13 cellular contexts compared by ENCODE assay signal in the genomic region with DNA sequence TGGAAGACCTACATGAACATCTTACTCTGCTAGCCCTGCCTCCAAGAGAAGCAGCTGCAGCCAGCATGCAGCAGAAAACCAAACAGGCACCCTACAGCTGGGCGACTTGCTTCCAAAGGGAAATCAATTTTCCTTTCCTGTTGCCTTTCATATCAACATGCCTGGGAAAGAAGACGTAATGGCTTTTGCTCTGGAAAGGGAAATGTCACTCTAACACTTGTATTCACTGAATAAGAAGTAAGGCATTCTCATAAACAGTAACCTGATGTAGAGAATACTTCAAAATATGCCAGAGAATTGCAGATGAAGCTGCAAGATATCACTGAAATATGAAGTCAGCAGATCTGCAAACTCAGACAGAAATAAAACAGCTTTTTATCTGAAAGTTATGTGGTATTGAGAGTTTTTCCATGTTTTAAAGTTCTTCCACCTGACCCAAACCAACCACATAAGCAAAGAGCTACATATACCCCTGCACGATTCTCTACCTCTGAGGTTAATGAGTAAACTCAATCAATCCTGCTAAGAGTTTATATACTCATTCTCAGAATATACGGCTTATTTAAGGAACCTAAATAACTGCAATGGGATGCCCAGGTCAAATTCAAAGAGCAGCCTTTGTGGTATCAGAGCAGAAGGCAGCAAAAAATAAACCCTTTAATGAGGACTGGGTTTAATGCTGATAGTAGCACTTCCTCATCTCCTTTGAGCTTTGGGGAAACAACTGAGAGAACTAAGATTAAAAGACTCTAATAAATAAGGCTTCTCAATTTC.
DNase-seq lines count a peak whose midpoint lies in the region; ATAC-seq, FAIRE-seq and TF ChIP-seq lines count a peak whose summit lies in the region.
"Had no signal": no experiment of that assay in that cellular context is flagged by ENCODE, and none has a peak within 500 bp of the region (broad histone marks: within the 10 kb centered on the region; RNA-seq: fewer than 3 reads in every experiment).

No MANE protein-coding gene starts in this region.

- BruUV-seq in HepG2 (replicated peaks; lab: Mats Ljungman, UMichigan) = no TSS peak

- in situ Hi-C loops in HepG2 (cut with HindIII; ENCODE audit: extremely low pct_ligation_motif_present, low pct_unique_long_range_greater_than_20kb) = loop anchor here (10.0 kb wide), 1 partner anchor 102 kb away; no protein-coding TSS in a partner anchor

- no peak for FAIRE-seq in HepG2 (lab: Jason Lieb, UNC)
- FAIRE-seq: GM12892 had no signal

- WGBS in HepG2 (ENCODE audit: low lambda C conversion rate) = 35% methylated on average over 4 of the region's 4 CpGs

- H3K9me3 ChIP-seq in HepG2 (ENCODE audit: low read length) = no peaks in the 10 kb centered on the region

- H3K9me3 Mint-ChIP-seq in T-helper 2 cell treated with Interferon-gamma antibody and Interleukin-4, amounts not matched to agents 5 μg/mL and 100 μg/mL, for 36 hours = no peaks in the 10 kb centered on the region

- no peaks in the 10 kb centered on the region for H3K27me3 Mint-ChIP-seq in T-helper 2 cell treated with Interferon-gamma antibody and Interleukin-4, amounts not matched to agents 5 μg/mL and 100 μg/mL, for 36 hours (ENCODE audit: low read depth)
- H3K27me3 Mint-ChIP-seq: T-helper 17 cell had no signal

- no peak for DNase-seq in left ventricle myocardium superior
- DNase-seq in Right ventricle myocardium superior = no peak
- DNase-seq in T-helper 2 cell treated with Interferon-gamma antibody and Interleukin-4, amounts not matched to agents 5 μg/mL and 100 μg/mL, for 36 hours (ENCODE audit: low spot score) = no peak
- DNase-seq in HepG2 (ENCODE audit: low spot score) = no peak
- no peak for DNase-seq in GM19240 (ENCODE audit: insufficient read length, low spot score)
- DNase-seq in activated naive CD4-positive, alpha-beta T cell (lab: John Stamatoyannopoulos, UW) = no peak
- DNase-seq: foreskin keratinocyte, NCI-H524 treated with DMSO at 0.1 percent for 48 hours, T-helper 17 cell had no signal

- H4K20me1 ChIP-seq in HepG2 (ENCODE audit: insufficient read depth, low read length) = peaks cover 88% of the 10 kb centered on the region

- no peak overlapping the region for H3K9ac ChIP-seq in HepG2 (ENCODE audit: insufficient read depth, low read depth, low read length)

- H2AFZ ChIP-seq in HepG2 (ENCODE audit: low read length) = no peak overlapping the region

- H3K4me3 Mint-ChIP-seq in T-helper 2 cell treated with Interferon-gamma antibody and Interleukin-4, amounts not matched to agents 5 μg/mL and 100 μg/mL, for 36 hours = peak overlapping the region; percentile 17
- H3K4me3 Mint-ChIP-seq: T-helper 17 cell had no signal

- no peaks in the 10 kb centered on the region for H3K36me3 ChIP-seq in HepG2 (replicated peaks in 1 of 2; ENCODE audit: control insufficient read depth in 1 of 2, insufficient read depth in 2 of 2, low read length in 2 of 2)

- H3K27me3 ChIP-seq in HepG2 (ENCODE audit: control insufficient read depth in 1 of 2, insufficient read depth in 2 of 2, low read length in 2 of 2) = no peaks in the 10 kb centered on the region
- H3K27me3 ChIP-seq: foreskin keratinocyte had no signal

- no peak for TF ChIP-seq RAD21 in HepG2 (CRISPR knock-in tag; IDR thresholded peaks at IDR 0.05)

- peaks cover 4% of the 10 kb centered on the region for H3K36me3 Mint-ChIP-seq in T-helper 2 cell treated with Interferon-gamma antibody and Interleukin-4, amounts not matched to agents 5 μg/mL and 100 μg/mL, for 36 hours (ENCODE audit: low read depth)

- H3K4me2 ChIP-seq in HepG2 (ENCODE audit: low read depth, low read length) = peak overlapping the region; percentile 24

- CTCF ChIA-PET in HepG2 (lab: Yijun Ruan, JAX; ENCODE audit: low intra/inter-chr PET ratio, low total read pairs) = no interaction called here

- TF ChIP-seq POLR2A in HepG2 (IDR thresholded peaks at IDR 0.05; ENCODE audit: insufficient read depth in 1 of 2, low read depth in 2 of 2, low read length in 2 of 2) = no peak

- no peak for TF ChIP-seq CTCF in HepG2 (CRISPR knock-in tag; IDR thresholded peaks at IDR 0.05)

- peak overlapping the region; percentile 2 for H3K27ac ChIP-seq in HepG2 (ENCODE audit: extremely low read length, insufficient read depth, low read length)
- H3K27ac ChIP-seq: foreskin keratinocyte had no signal

- intact Hi-C loops in left ventricle myocardium superior (cut with micrococcal nuclease) = no loop called here
- intact Hi-C loops in Right ventricle myocardium superior (cut with DNase I) = no loop called here
- intact Hi-C loops in HepG2 (cut with micrococcal nuclease; ENCODE audit: unreplicated experiment) = no loop called here

- ATAC-seq in left ventricle myocardium superior (peak; percentile 6), Right ventricle myocardium superior (ENCODE audit: poor library complexity) (no peak), HepG2 (no peak), HG03460 (IDR thresholded peaks at IDR 0.05; ENCODE audit: unreplicated experiment) (no peak), GM21576 (IDR thresholded peaks at IDR 0.05; ENCODE audit: unreplicated experiment) (no peak)
- ATAC-seq: foreskin keratinocyte, T-helper 17 cell had no signal

- TF ChIP-seq EP300 in HepG2 (IDR thresholded peaks at IDR 0.05; ENCODE audit: low read depth in 2 of 2, low read length in 2 of 2) (no peak), HepG2 (CRISPR knock-in tag; IDR thresholded peaks at IDR 0.05; ENCODE audit: borderline replicate concordance) (no peak)

- H3K4me1 ChIP-seq in HepG2 (ENCODE audit: insufficient read depth, low read length) = peaks cover 100% of the 10 kb centered on the region

- POLR2A ChIA-PET in HepG2 (lab: Yijun Ruan, JAX) = no interaction called here

- no peak overlapping the region for H3K4me3 ChIP-seq in HepG2 (replicated peaks in 1 of 3; ENCODE audit: insufficient read depth in 1 of 3, low read depth in 2 of 3, low read length in 3 of 3)
- H3K4me3 ChIP-seq: lung had no signal

- peaks cover 33% of the 10 kb centered on the region for H3K4me1 Mint-ChIP-seq in T-helper 2 cell treated with Interferon-gamma antibody and Interleukin-4, amounts not matched to agents 5 μg/mL and 100 μg/mL, for 36 hours (ENCODE audit: low read depth)

- peaks cover 98% of the 10 kb centered on the region for H3K79me2 ChIP-seq in HepG2 (ENCODE audit: insufficient read depth, low read length)

- H3K27ac Mint-ChIP-seq in T-helper 2 cell treated with Interferon-gamma antibody and Interleukin-4, amounts not matched to agents 5 μg/mL and 100 μg/mL, for 36 hours = peak overlapping the region; percentile 52
- H3K27ac Mint-ChIP-seq: T-helper 17 cell had no signal

TF ChIP-seq in HepG2, 621 proteins besides CTCF, POLR2A, EP300 and RAD21:
- TF ChIP-seq SSRP1 (CRISPR knock-in tag; IDR thresholded peaks at IDR 0.05) (0 out of 2 replicates have a peak, but pooled peaks have one; percentile 22), THYN1 (CRISPR knock-in tag; IDR thresholded peaks at IDR 0.05; ENCODE audit: borderline replicate concordance, low read depth) (no peak), REXO4 (CRISPR knock-in tag; IDR thresholded peaks at IDR 0.05; ENCODE audit: borderline replicate concordance) (no peak), SALL1 (CRISPR knock-in tag; IDR thresholded peaks at IDR 0.05) (peak; percentile 37; the same call in 1 of the 2 replicates), ZC3H4 (CRISPR knock-in tag; IDR thresholded peaks at IDR 0.05; ENCODE audit: borderline replicate concordance) (no peak), MAFK (conservative IDR thresholded peaks at IDR 0.05 in 1 of 2, IDR thresholded peaks at IDR 0.05 in 1 of 2; ENCODE audit: low read length in 2 of 2) (no peak), ZNF224 (CRISPR knock-in tag; IDR thresholded peaks at IDR 0.05) (no peak), HDAC1 (CRISPR knock-in tag; IDR thresholded peaks at IDR 0.05) (peak; percentile 32; the same call in 1 of the 2 replicates), ZNF496 (CRISPR knock-in tag; IDR thresholded peaks at IDR 0.05; ENCODE audit: insufficient replicate concordance) (no peak), ZBTB38 (CRISPR knock-in tag; IDR thresholded peaks at IDR 0.05) (0 out of 2 replicates have a peak, but pooled peaks have one; percentile 31)
- TF ChIP-seq, protein P1, sequence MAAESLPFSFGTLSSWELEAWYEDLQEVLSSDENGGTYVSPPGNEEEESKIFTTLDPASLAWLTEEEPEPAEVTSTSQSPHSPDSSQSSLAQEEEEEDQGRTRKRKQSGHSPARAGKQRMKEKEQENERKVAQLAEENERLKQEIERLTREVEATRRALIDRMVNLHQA (CRISPR knock-in tag; IDR thresholded peaks at IDR 0.05) = no peak
- TF ChIP-seq, protein P2, sequence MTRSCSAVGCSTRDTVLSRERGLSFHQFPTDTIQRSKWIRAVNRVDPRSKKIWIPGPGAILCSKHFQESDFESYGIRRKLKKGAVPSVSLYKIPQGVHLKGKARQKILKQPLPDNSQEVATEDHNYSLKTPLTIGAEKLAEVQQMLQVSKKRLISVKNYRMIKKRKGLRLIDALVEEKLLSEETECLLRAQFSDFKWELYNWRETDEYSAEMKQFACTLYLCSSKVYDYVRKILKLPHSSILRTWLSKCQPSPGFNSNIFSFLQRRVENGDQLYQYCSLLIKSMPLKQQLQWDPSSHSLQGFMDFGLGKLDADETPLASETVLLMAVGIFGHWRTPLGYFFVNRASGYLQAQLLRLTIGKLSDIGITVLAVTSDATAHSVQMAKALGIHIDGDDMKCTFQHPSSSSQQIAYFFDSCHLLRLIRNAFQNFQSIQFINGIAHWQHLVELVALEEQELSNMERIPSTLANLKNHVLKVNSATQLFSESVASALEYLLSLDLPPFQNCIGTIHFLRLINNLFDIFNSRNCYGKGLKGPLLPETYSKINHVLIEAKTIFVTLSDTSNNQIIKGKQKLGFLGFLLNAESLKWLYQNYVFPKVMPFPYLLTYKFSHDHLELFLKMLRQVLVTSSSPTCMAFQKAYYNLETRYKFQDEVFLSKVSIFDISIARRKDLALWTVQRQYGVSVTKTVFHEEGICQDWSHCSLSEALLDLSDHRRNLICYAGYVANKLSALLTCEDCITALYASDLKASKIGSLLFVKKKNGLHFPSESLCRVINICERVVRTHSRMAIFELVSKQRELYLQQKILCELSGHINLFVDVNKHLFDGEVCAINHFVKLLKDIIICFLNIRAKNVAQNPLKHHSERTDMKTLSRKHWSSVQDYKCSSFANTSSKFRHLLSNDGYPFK (CRISPR knock-in tag; IDR thresholded peaks at IDR 0.05; ENCODE audit: borderline replicate concordance) = no peak
- TF ChIP-seq, protein P3, sequence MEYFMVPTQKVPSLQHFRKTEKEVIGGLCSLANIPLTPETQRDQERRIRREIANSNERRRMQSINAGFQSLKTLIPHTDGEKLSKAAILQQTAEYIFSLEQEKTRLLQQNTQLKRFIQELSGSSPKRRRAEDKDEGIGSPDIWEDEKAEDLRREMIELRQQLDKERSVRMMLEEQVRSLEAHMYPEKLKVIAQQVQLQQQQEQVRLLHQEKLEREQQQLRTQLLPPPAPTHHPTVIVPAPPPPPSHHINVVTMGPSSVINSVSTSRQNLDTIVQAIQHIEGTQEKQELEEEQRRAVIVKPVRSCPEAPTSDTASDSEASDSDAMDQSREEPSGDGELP (IDR thresholded peaks at IDR 0.05; ENCODE audit: borderline replicate concordance, low read depth) = peak; percentile 70
